ENCODE assay signal across 3 cellular contexts in the genomic region with DNA sequence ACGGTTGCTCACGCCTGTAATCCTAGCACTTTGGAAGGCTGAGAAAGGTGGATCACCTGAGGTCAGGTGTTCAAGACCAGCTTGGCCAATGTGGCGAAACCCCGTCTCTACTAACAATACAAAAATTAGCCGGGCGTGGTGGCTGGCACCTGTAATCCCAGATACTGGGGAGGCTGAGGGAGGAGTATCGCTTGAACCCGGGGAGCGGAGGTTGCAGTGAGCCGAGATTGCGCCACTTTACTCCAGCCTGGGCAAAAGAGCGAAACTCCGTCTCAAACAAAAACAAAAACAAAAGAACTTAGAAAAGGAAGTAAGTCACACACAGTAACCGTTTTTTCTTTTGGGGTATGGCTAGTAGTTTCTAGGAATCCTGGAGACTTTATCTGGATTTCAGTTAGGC.
TF ChIP-seq lines count a peak whose summit lies in the region.

No MANE protein-coding gene starts in this region.

TF ChIP-seq in SK-N-SH, 30 proteins besides CTCF, POLR2A, EP300 and RAD21:
- TF ChIP-seq, protein P1, sequence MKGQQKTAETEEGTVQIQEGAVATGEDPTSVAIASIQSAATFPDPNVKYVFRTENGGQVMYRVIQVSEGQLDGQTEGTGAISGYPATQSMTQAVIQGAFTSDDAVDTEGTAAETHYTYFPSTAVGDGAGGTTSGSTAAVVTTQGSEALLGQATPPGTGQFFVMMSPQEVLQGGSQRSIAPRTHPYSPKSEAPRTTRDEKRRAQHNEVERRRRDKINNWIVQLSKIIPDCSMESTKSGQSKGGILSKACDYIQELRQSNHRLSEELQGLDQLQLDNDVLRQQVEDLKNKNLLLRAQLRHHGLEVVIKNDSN (IDR thresholded peaks at IDR 0.05; ENCODE audit: borderline replicate concordance, low read depth): no peak
- TF ChIP-seq FOXM1 (IDR thresholded peaks at IDR 0.05; ENCODE audit: low read depth) (no peak), SMC3 (IDR thresholded peaks at IDR 0.05; ENCODE audit: low read depth, low read length) (no peak), EZH2phosphoT487 (IDR thresholded peaks at IDR 0.05; ENCODE audit: borderline replicate concordance, low read depth) (no peak), JUND (IDR thresholded peaks at IDR 0.05) (no peak), CHD2 (IDR thresholded peaks at IDR 0.05; ENCODE audit: low read length, partially characterized antibody) (no peak), MXI1 (IDR thresholded peaks at IDR 0.05; ENCODE audit: low read depth, low read length) (no peak)
- TF ChIP-seq, protein P2, sequence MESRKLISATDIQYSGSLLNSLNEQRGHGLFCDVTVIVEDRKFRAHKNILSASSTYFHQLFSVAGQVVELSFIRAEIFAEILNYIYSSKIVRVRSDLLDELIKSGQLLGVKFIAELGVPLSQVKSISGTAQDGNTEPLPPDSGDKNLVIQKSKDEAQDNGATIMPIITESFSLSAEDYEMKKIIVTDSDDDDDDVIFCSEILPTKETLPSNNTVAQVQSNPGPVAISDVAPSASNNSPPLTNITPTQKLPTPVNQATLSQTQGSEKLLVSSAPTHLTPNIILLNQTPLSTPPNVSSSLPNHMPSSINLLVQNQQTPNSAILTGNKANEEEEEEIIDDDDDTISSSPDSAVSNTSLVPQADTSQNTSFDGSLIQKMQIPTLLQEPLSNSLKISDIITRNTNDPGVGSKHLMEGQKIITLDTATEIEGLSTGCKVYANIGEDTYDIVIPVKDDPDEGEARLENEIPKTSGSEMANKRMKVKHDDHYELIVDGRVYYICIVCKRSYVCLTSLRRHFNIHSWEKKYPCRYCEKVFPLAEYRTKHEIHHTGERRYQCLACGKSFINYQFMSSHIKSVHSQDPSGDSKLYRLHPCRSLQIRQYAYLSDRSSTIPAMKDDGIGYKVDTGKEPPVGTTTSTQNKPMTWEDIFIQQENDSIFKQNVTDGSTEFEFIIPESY (IDR thresholded peaks at IDR 0.05; ENCODE audit: borderline replicate concordance, low read depth): no peak

TF ChIP-seq in SK-N-SH treated with all-trans-retinoic acid at 6 μM for 48 hours, 23 proteins besides CTCF, POLR2A, EP300 and RAD21:
- TF ChIP-seq, protein P3, sequence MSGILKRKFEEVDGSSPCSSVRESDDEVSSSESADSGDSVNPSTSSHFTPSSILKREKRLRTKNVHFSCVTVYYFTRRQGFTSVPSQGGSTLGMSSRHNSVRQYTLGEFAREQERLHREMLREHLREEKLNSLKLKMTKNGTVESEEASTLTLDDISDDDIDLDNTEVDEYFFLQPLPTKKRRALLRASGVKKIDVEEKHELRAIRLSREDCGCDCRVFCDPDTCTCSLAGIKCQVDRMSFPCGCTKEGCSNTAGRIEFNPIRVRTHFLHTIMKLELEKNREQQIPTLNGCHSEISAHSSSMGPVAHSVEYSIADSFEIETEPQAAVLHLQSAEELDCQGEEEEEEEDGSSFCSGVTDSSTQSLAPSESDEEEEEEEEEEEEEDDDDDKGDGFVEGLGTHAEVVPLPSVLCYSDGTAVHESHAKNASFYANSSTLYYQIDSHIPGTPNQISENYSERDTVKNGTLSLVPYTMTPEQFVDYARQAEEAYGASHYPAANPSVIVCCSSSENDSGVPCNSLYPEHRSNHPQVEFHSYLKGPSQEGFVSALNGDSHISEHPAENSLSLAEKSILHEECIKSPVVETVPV (CRISPR knock-in tag; IDR thresholded peaks at IDR 0.05): no peak
- no peak for TF ChIP-seq ZNF70 (CRISPR knock-in tag; IDR thresholded peaks at IDR 0.05)
- TF ChIP-seq BACH2 (CRISPR knock-in tag; IDR thresholded peaks at IDR 0.05; ENCODE audit: borderline replicate concordance): no peak
- no peak for TF ChIP-seq SNAI2 (CRISPR knock-in tag; IDR thresholded peaks at IDR 0.05)
- TF ChIP-seq, protein P4, sequence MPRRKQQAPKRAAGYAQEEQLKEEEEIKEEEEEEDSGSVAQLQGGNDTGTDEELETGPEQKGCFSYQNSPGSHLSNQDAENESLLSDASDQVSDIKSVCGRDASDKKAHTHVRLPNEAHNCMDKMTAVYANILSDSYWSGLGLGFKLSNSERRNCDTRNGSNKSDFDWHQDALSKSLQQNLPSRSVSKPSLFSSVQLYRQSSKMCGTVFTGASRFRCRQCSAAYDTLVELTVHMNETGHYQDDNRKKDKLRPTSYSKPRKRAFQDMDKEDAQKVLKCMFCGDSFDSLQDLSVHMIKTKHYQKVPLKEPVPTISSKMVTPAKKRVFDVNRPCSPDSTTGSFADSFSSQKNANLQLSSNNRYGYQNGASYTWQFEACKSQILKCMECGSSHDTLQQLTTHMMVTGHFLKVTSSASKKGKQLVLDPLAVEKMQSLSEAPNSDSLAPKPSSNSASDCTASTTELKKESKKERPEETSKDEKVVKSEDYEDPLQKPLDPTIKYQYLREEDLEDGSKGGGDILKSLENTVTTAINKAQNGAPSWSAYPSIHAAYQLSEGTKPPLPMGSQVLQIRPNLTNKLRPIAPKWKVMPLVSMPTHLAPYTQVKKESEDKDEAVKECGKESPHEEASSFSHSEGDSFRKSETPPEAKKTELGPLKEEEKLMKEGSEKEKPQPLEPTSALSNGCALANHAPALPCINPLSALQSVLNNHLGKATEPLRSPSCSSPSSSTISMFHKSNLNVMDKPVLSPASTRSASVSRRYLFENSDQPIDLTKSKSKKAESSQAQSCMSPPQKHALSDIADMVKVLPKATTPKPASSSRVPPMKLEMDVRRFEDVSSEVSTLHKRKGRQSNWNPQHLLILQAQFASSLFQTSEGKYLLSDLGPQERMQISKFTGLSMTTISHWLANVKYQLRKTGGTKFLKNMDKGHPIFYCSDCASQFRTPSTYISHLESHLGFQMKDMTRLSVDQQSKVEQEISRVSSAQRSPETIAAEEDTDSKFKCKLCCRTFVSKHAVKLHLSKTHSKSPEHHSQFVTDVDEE (CRISPR knock-in tag; IDR thresholded peaks at IDR 0.05): no peak
- no peak for TF ChIP-seq CSDC2 (CRISPR knock-in tag; IDR thresholded peaks at IDR 0.05)
- no peak for TF ChIP-seq ZFP30 (CRISPR knock-in tag; IDR thresholded peaks at IDR 0.05)
- TF ChIP-seq, protein P5, sequence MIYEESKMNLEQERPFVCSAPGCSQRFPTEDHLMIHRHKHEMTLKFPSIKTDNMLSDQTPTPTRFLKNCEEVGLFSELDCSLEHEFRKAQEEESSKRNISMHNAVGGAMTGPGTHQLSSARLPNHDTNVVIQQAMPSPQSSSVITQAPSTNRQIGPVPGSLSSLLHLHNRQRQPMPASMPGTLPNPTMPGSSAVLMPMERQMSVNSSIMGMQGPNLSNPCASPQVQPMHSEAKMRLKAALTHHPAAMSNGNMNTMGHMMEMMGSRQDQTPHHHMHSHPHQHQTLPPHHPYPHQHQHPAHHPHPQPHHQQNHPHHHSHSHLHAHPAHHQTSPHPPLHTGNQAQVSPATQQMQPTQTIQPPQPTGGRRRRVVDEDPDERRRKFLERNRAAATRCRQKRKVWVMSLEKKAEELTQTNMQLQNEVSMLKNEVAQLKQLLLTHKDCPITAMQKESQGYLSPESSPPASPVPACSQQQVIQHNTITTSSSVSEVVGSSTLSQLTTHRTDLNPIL (CRISPR knock-in tag; IDR thresholded peaks at IDR 0.05; ENCODE audit: low read depth): no peak
- TF ChIP-seq, protein P6, sequence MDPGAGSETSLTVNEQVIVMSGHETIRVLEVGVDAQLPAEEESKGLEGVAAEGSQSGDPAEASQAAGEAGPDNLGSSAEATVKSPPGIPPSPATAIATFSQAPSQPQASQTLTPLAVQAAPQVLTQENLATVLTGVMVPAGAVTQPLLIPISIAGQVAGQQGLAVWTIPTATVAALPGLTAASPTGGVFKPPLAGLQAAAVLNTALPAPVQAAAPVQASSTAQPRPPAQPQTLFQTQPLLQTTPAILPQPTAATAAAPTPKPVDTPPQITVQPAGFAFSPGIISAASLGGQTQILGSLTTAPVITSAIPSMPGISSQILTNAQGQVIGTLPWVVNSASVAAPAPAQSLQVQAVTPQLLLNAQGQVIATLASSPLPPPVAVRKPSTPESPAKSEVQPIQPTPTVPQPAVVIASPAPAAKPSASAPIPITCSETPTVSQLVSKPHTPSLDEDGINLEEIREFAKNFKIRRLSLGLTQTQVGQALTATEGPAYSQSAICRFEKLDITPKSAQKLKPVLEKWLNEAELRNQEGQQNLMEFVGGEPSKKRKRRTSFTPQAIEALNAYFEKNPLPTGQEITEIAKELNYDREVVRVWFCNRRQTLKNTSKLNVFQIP (CRISPR knock-in tag; IDR thresholded peaks at IDR 0.05; ENCODE audit: borderline replicate concordance, low read depth): no peak
- no peak for TF ChIP-seq OSR1 (CRISPR knock-in tag; IDR thresholded peaks at IDR 0.05)

TF ChIP-seq in HEK293T, 16 proteins besides CTCF, POLR2A, EP300 and RAD21:
- TF ChIP-seq ARNT (IDR thresholded peaks at IDR 0.05) (no peak), FOXA1 (IDR thresholded peaks at IDR 0.05) (no peak), LEF1 (IDR thresholded peaks at IDR 0.05; ENCODE audit: borderline replicate concordance) (no peak), TARDBP (IDR thresholded peaks at IDR 0.05) (no peak), SP1 (IDR thresholded peaks at IDR 0.05) (no peak), ZNF384 (IDR thresholded peaks at IDR 0.05) (no peak), NFRKB (IDR thresholded peaks at IDR 0.05) (no peak), SUZ12 (IDR thresholded peaks at IDR 0.05) (no peak)
